Comparison of ENCODE assay signal across 8 cellular contexts in genomic region chr10:25016349-25017246, GRCh38. TPM values are rescaled to one million over a fixed set of nuclear protein-coding genes. Genes with fewer than 3 reads are reported as not detected.
DNase-seq lines count a peak whose midpoint lies in the region; TF ChIP-seq lines count a peak whose summit lies in the region.

TSS of gene THNSL1 (plus strand) at chr10:25016612. CDS start at chr10:25023224, 6,612 bp downstream.

- POLR2A ChIA-PET in HEK293T (lab: Yijun Ruan, JAX), result interaction anchor here (0.6 to 1.4 kb wide), 3 partner anchors 8 to 307 kb away, joined by 3 to 4 read pairs (median 3); partner anchors contain the start of gene ARHGAP21

- CTCF ChIA-PET in HEK293T (lab: Yijun Ruan, JAX), result no interaction called here

- in situ Hi-C loops in SK-MEL-5 (cut with HindIII; ENCODE audit: low pct_unique_long_range_greater_than_20kb, low sequenced_read_pairs), result no loop called here

- DNase-seq in GM03348 (ENCODE audit: low spot score) (peak; percentile 99), HEK293T (ENCODE audit: extremely low spot score) (peak; percentile 97), NAMALWA (ENCODE audit: low spot score) (peak; percentile 81), SK-MEL-5 (ENCODE audit: low read depth, low spot score) (peak; percentile 98), germinal center (ENCODE audit: low spot score) (peak; percentile 95), non-pigmented ciliary epithelial cell (ENCODE audit: low read depth) (peak; percentile 95), superior temporal gyrus (ENCODE audit: extremely low spot score) (peak; percentile 99)
- DNase-seq in activated naive CD4-positive, alpha-beta T cell treated with anti-CD3 and anti-CD28 coated beads, Interleukin-2, amount 50 U/mL, for 16 hours, result peak; percentile 99

TF ChIP-seq in HEK293T, 16 proteins besides CTCF, POLR2A, EP300 and RAD21:
- TF ChIP-seq ZNF384 (IDR thresholded peaks at IDR 0.05) (no peak), BHLHE40 (IDR thresholded peaks at IDR 0.05; ENCODE audit: borderline replicate concordance) (no peak), L3MBTL2 (conservative IDR thresholded peaks at IDR 0.05) (peak; percentile 98), LEF1 (IDR thresholded peaks at IDR 0.05; ENCODE audit: borderline replicate concordance) (no peak), ELF4 (IDR thresholded peaks at IDR 0.05) (peak; percentile 40; the same call in 1 of the 2 replicates), CTBP1 (IDR thresholded peaks at IDR 0.05; ENCODE audit: borderline replicate concordance) (0 out of 2 replicates have a peak, but pooled peaks have one; percentile 37), SP1 (IDR thresholded peaks at IDR 0.05) (no peak)
- TF ChIP-seq, protein P1, sequence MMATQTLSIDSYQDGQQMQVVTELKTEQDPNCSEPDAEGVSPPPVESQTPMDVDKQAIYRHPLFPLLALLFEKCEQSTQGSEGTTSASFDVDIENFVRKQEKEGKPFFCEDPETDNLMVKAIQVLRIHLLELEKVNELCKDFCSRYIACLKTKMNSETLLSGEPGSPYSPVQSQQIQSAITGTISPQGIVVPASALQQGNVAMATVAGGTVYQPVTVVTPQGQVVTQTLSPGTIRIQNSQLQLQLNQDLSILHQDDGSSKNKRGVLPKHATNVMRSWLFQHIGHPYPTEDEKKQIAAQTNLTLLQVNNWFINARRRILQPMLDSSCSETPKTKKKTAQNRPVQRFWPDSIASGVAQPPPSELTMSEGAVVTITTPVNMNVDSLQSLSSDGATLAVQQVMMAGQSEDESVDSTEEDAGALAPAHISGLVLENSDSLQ (IDR thresholded peaks at IDR 0.05), result no peak

RNA-seq across cellular contexts. Expression of gene THNSL1, which starts in this region (rescaled TPM):
- total RNA-seq in SK-MEL-5 (2014; rRNA removed; shearing (Covaris generic)), result 11.5 and 11.9 TPM in 2 replicates
- 7.3 and 7.7 TPM in 2 replicates for polyA plus RNA-seq in SK-MEL-5 (2015; cell fraction: cytosol; rRNA removed)
- polyA plus RNA-seq in SK-MEL-5 (2015; cell fraction: nucleus; rRNA removed), result 4.9 and 7.5 TPM in 2 replicates

Comparison
In these comparisons a context has a peak if more than half of its experiments do, and no peak if none do; other contexts are left out.
1. Peak in every context shown above with its lines: DNase-seq.